ENCODE assay signal across 8 cellular contexts in the genomic region with DNA sequence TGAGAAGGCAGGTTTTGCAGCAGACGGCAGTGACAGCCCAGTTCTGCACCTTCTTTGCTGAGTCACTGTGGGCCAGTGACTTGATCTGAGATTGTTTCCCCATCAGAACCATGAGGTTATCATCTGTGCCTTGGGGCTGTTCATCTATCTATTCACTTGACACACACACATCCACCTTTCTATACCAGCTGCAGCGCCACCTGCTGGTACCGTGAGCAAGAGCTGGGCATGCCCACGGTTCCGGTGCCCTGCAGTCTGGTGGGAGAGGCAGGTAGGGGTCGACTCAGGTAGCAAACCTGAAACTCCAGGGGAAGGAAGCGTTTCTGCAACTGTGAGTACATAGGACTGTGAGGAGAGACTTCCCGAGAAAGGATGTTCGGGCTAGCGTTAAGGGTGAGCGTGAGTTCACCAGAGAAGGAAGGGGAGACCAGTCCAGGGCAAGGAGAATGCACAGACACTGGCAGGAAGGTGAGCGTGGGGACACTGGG. TPM values are rescaled to one million over a fixed set of nuclear protein-coding genes. Genes with fewer than 3 reads are reported as not detected.
DNase-seq lines count a peak whose midpoint lies in the region; ATAC-seq, FAIRE-seq and TF ChIP-seq lines count a peak whose summit lies in the region.

No MANE protein-coding gene starts in this region.

- no peak overlapping the region for H3K4me3 ChIP-seq in body of pancreas
- no peak overlapping the region for H3K4me3 ChIP-seq in kidney (ENCODE audit: low read length in 2 of 2)

- no peak for FAIRE-seq in kidney (lab: Jason Lieb, UNC)

- H3K27ac ChIP-seq in body of pancreas, result no peak overlapping the region
- no peak overlapping the region for H3K27ac ChIP-seq in kidney (ENCODE audit: low read depth in 2 of 2, low read length in 2 of 2)

- no peak overlapping the region for H3K9ac ChIP-seq in kidney (ENCODE audit: low read length in 2 of 2)

- TF ChIP-seq CTCF in Calu3 (IDR thresholded peaks at IDR 0.05; ENCODE audit: unreplicated experiment) (peak; percentile 94), body of pancreas (IDR thresholded peaks at IDR 0.05) (peak; percentile 51 to 71 (median 63)), kidney (IDR thresholded peaks at IDR 0.05; ENCODE audit: borderline replicate concordance, extremely low read depth, insufficient read depth) (peak; percentile 71)

- no TSS peak for BruUV-seq in Calu3 (replicated peaks; lab: Mats Ljungman, UMichigan)

- H3K9me3 Mint-ChIP-seq in Calu3 (ENCODE audit: low read depth, unreplicated experiment), result no peaks in the 10 kb centered on the region

- ATAC-seq in body of pancreas (peak; percentile 60), HG02973 (IDR thresholded peaks at IDR 0.05; ENCODE audit: unreplicated experiment) (no peak)

- 49 to 62% methylated on average over 11 to 12 of the region's 12 CpGs for WGBS in body of pancreas, 2 donors

- H3K4me1 ChIP-seq in body of pancreas, result peaks cover 8% of the 10 kb centered on the region
- H3K4me1 ChIP-seq in kidney (ENCODE audit: control insufficient read depth in 1 of 2, insufficient read depth in 1 of 2, low read depth in 1 of 2, low read length in 2 of 2), result no peaks in the 10 kb centered on the region

- CTCF ChIA-PET in Calu3 (lab: Charles Lee), result interaction anchor here (0.5 to 1.7 kb wide), 6 partner anchors 9 to 304 kb away, joined by 3 to 9 read pairs (median 7); no protein-coding TSS in a partner anchor

- peak; percentile 71 for DNase-seq in Calu3
- DNase-seq in KG1 (lab: John Stamatoyannopoulos, UW), result peak; percentile 50
- peak; percentile 45 for DNase-seq in UCSD-AML1 (lab: John Stamatoyannopoulos, UW; ENCODE audit: unreplicated experiment)
- peak; percentile 51 to 67 (median 55) for DNase-seq in body of pancreas
- no peak for DNase-seq in kidney
- peak; percentile 55 to 61 for DNase-seq in stimulated activated CD4-positive, alpha-beta T cell treated with anti-CD3 and anti-CD28 coated beads, Interleukin-4, amount 100 ng/mL, for 48 hours (ENCODE audit: low read depth in 2 of 2)
- DNase-seq in NCI-H1436 (lab: John Stamatoyannopoulos, UW), result no peak

- H3K36me3 ChIP-seq in body of pancreas (replicated peaks in 1 of 2; ENCODE audit: insufficient read depth in 1 of 2, low read depth in 2 of 2), result peaks cover 7 to 14% of the 10 kb centered on the region in 2 donors
- peaks cover 24 to 41% of the 10 kb centered on the region in 2 donors for H3K36me3 ChIP-seq in kidney (ENCODE audit: control insufficient read depth in 1 of 2, insufficient read depth in 2 of 2, low read length in 2 of 2)

- H3K27me3 ChIP-seq in body of pancreas, result no peaks in the 10 kb centered on the region

- peaks cover 65% of the 10 kb centered on the region for H3K36me3 Mint-ChIP-seq in Calu3 (ENCODE audit: insufficient read depth, unreplicated experiment)

- no peak for TF ChIP-seq POLR2A in body of pancreas (IDR thresholded peaks at IDR 0.05)

- H3K9me3 ChIP-seq in body of pancreas (no peaks in the 10 kb centered on the region), kidney (ENCODE audit: control insufficient read depth in 1 of 2, low read length in 2 of 2) (no peaks in the 10 kb centered on the region)

- intact Hi-C loops in Calu3 (cut with micrococcal nuclease; ENCODE audit: unreplicated experiment), result no loop called here
- intact Hi-C loops in body of pancreas (cut with DNase I), result no loop called here
- intact Hi-C loops in kidney (cut with DNase I), result loop anchor here (10.0 kb wide), 1 partner anchor 108 kb away; no protein-coding TSS in a partner anchor

- peak overlapping the region; percentile 9 for H3K27ac Mint-ChIP-seq in Calu3 (ENCODE audit: unreplicated experiment)

- H3K4me1 Mint-ChIP-seq in Calu3 (ENCODE audit: low read depth, unreplicated experiment), result no peaks in the 10 kb centered on the region

- no peak overlapping the region for H3K4me3 Mint-ChIP-seq in Calu3 (ENCODE audit: low read depth, unreplicated experiment)

- no peaks in the 10 kb centered on the region for H3K27me3 Mint-ChIP-seq in Calu3 (ENCODE audit: unreplicated experiment)

RNA-seq across cellular contexts. Expression of a gene that starts 7.5 kb away (rescaled TPM):
- 7.0 and 7.5 TPM in 2 replicates for total RNA-seq in Calu3 (2022)
- 10 to 100 TPM in 1 of 2 donors, 1 to 10 TPM in 1; 8.3 to 24.1 TPM for total RNA-seq in body of pancreas
- 4.7 TPM for total RNA-seq in kidney
- 9.7 TPM for polyA plus RNA-seq in kidney (ENCODE audit: insufficient read depth, low read depth, low replicate concordance)

RNA-seq across cellular contexts. Expression of a gene that starts 12.3 kb away (rescaled TPM):
- total RNA-seq in Calu3 (2022) (1.9 and 2.0 TPM in 2 replicates), body of pancreas (1 to 10 TPM in 1 of 2 donors, not detected in 1; 2.3 TPM), kidney (0.82 TPM)
- 3.9 TPM for polyA plus RNA-seq in kidney (ENCODE audit: insufficient read depth, low read depth, low replicate concordance)

RNA-seq across cellular contexts. Expression of a gene that starts 12.7 kb away (rescaled TPM):
- total RNA-seq in Calu3 (2022), result 4.9 and 6.0 TPM in 2 replicates
- 10 to 100 TPM in 1 of 2 donors, 1 to 10 TPM in 1; 6.7 to 15.2 TPM for total RNA-seq in body of pancreas
- 7.1 TPM for total RNA-seq in kidney
- polyA plus RNA-seq in kidney (ENCODE audit: insufficient read depth, low read depth, low replicate concordance), result 20.0 TPM

RNA-seq across cellular contexts. Expression of a gene that starts 21.4 kb away (rescaled TPM):
- total RNA-seq in Calu3 (2022) (310 and 325 TPM in 2 replicates), body of pancreas (100 to 1,000 TPM; 199 to 588 TPM), kidney (203 TPM)
- 144 TPM for polyA plus RNA-seq in kidney (ENCODE audit: insufficient read depth, low read depth, low replicate concordance)

RNA-seq across cellular contexts. Expression of a gene that starts 34.2 kb away (rescaled TPM):
- total RNA-seq in Calu3 (2022), result not detected in 2 replicates
- not detected for total RNA-seq in body of pancreas
- not detected for total RNA-seq in kidney
- not detected for polyA plus RNA-seq in kidney (ENCODE audit: insufficient read depth, low read depth, low replicate concordance)

Comparison
In these comparisons a context has a peak if more than half of its experiments do, and no peak if none do; other contexts are left out.
1. DNase-seq: peak in Calu3 (single experiment), KG1 (single experiment), UCSD-AML1 (single experiment), body of pancreas (4 of 4) and stimulated activated CD4-positive, alpha-beta T cell treated with anti-CD3 and anti-CD28 coated beads, Interleukin-4, amount 100 ng/mL, for 48 hours (2 of 2); none in kidney (single experiment) and NCI-H1436 (single experiment).
2. Peak in every context shown above with its lines, with median percentiles within 50 percentile points of each other: CTCF ChIP-seq.